In the genomic region with DNA sequence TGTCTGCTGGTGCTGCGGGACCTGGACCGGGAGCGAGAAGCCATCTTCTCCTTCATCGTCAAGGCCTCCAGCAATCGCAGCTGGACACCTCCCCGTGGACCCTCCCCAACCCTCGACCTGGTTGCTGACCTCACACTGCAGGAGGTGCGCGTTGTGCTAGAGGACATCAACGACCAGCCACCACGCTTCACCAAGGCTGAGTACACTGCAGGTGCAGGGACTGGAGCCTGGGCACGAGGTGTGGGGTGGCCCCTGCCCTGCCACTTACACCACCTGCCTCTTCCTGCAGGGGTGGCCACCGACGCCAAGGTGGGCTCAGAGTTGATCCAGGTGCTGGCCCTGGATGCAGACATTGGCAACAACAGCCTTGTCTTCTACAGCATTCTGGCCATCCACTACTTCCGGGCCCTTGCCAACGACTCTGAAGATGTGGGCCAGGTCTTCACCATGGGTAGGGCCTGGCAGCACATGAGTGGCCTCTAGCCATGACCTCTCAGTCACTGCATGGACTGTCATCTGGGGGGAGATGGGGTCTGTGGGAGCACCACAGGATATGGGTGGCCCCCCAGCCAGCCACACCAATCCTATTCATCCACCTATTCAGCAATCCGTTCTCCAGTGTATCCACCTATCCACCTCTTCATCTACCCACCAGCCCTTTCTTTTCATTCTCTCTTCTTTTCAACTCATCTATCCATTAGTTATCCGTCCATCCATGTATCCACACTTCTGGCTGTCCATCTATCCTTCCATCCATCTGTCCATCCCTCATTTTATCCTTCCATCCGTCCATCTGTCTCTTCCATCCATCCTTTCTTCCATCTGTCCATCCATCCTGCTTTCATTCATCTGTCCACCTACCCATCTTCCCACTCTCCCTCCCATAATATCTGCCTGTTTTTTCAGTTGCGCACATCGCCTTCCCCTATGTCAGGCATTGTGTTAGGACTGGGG, we compare ENCODE assay signal across 1 cellular context.
TF ChIP-seq lines count a peak whose summit lies in the region.

No MANE protein-coding gene starts in this region.

TF ChIP-seq in IMR-90, 13 proteins besides CTCF, POLR2A, EP300 and RAD21:
- TF ChIP-seq NFE2L2 (IDR thresholded peaks at IDR 0.05; ENCODE audit: low read depth, low read length): no peak
- no peak for TF ChIP-seq SMC3 (IDR thresholded peaks at IDR 0.05; ENCODE audit: low read depth, low read length)
- TF ChIP-seq, protein P1, sequence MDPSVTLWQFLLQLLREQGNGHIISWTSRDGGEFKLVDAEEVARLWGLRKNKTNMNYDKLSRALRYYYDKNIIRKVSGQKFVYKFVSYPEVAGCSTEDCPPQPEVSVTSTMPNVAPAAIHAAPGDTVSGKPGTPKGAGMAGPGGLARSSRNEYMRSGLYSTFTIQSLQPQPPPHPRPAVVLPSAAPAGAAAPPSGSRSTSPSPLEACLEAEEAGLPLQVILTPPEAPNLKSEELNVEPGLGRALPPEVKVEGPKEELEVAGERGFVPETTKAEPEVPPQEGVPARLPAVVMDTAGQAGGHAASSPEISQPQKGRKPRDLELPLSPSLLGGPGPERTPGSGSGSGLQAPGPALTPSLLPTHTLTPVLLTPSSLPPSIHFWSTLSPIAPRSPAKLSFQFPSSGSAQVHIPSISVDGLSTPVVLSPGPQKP (IDR thresholded peaks at IDR 0.05; ENCODE audit: borderline replicate concordance, low read depth, low read length): no peak
- TF ChIP-seq MXI1 (IDR thresholded peaks at IDR 0.05; ENCODE audit: borderline replicate concordance, low read depth, low read length): no peak
- TF ChIP-seq FOS (IDR thresholded peaks at IDR 0.05; ENCODE audit: low read depth, low read length): no peak
- TF ChIP-seq, protein P2, sequence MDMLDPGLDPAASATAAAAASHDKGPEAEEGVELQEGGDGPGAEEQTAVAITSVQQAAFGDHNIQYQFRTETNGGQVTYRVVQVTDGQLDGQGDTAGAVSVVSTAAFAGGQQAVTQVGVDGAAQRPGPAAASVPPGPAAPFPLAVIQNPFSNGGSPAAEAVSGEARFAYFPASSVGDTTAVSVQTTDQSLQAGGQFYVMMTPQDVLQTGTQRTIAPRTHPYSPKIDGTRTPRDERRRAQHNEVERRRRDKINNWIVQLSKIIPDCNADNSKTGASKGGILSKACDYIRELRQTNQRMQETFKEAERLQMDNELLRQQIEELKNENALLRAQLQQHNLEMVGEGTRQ (IDR thresholded peaks at IDR 0.05; ENCODE audit: low read depth, low read length): no peak
- no peak for TF ChIP-seq CHD1 (IDR thresholded peaks at IDR 0.05; ENCODE audit: low read depth, low read length)
- no peak for TF ChIP-seq RFX5 (IDR thresholded peaks at IDR 0.05; ENCODE audit: low read depth, low read length)
- TF ChIP-seq MAFK (IDR thresholded peaks at IDR 0.05; ENCODE audit: low read depth, low read length): no peak
- no peak for TF ChIP-seq MAZ (IDR thresholded peaks at IDR 0.05; ENCODE audit: borderline replicate concordance, low read depth, low read length)
- no peak for TF ChIP-seq CEBPB (IDR thresholded peaks at IDR 0.05; ENCODE audit: low read depth, low read length)
- TF ChIP-seq RCOR1 (IDR thresholded peaks at IDR 0.05; ENCODE audit: insufficient replicate concordance, low read length): no peak
- no peak for TF ChIP-seq BHLHE40 (IDR thresholded peaks at IDR 0.05; ENCODE audit: low read depth, low read length)
